40 cellular contexts compared by ENCODE assay signal in the genomic region with DNA sequence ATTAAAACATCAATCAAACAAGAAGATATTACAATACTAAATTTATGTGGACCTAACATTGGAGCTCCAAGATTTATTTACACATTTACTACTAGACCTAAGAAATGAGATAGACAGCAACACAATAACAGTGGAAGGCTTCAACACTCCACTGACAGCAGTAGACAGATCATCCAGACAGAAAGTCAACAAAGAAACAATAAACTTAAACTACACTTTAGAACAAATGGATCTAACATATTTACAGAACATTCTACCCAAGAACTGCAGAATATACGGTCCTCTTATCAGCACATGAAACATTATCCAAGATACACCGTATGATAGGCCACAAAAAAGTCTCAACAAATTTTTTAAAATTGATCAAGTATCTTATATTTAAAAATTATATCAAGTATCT. TPM values are rescaled to one million over a fixed set of nuclear protein-coding genes. Genes with fewer than 3 reads are reported as not detected.
"Had no signal": no experiment of that assay in that cellular context is flagged by ENCODE, and none has a peak within 500 bp of the region (broad histone marks: within the 10 kb centered on the region; RNA-seq: fewer than 3 reads in every experiment).

No MANE protein-coding gene starts in this region.

- H3K27me3 ChIP-seq: MG63 had no signal

- H3K9me3 ChIP-seq: MG63 had no signal

- H3K4me3 ChIP-seq: MG63 had no signal

- H3K4me2 ChIP-seq: KMS-11 had no signal

- DNase-seq: Karpas-422, Kasumi-1, KG1, MG63, MV-4-11, NCI-H1048, NCI-H1092, NCI-H1092 treated with DMSO at 0.1 percent for 48 hours, NCI-H1105, NCI-H1105 treated with DMSO at 0.1 percent for 48 hours, NCI-H1417, NCI-H1417 treated with DMSO at 0.1 percent for 48 hours, NCI-H1436, NCI-H1436 treated with DMSO at 0.1 percent for 48 hours, NCI-H146, NCI-H1694, NCI-H1694 treated with DMSO at 0.1 percent for 48 hours, NCI-H187, NCI-H187 treated with DMSO at 0.1 percent for 48 hours, NCI-H1930, NCI-H2029, NCI-H2029 treated with DMSO at 0.1 percent for 48 hours, NCI-H2081, NCI-H2081 treated with DMSO at 0.1 percent for 48 hours, NCI-H2107, NCI-H2171, NCI-H2171 treated with DMSO at 0.1 percent for 48 hours, NCI-H2227 treated with DMSO at 0.1 percent for 48 hours, NCI-H226, NCI-H345, NCI-H446, NCI-H446 treated with DMSO at 0.1 percent for 48 hours, NCI-H510A, NCI-H510A treated with DMSO at 0.1 percent for 48 hours, NCI-H524 had no signal

- H3K36me3 ChIP-seq: MG63 had no signal

- H3K9ac ChIP-seq: KMS-11 had no signal

- H3K27ac ChIP-seq: KMS-11 had no signal

RNA-seq across cellular contexts. Expression of a gene that starts 27.0 kb away (rescaled TPM):
- total RNA-seq: LHCN-M2, M059J, MCF 10A, NCI-H460 had no signal

RNA-seq across cellular contexts. Expression of a gene that starts 50.3 kb away (rescaled TPM):
- total RNA-seq: LHCN-M2, M059J, MCF 10A, NCI-H460 had no signal
